ENCODE assay signal across 1 cellular context in genomic region chr14:100726467-100726811, GRCh38.
A peak's percentile ranks its signal among the peaks of the same experiment; 100 is the strongest.
TF ChIP-seq lines count a peak whose summit lies in the region.

No MANE protein-coding gene starts in this region.

TF ChIP-seq in H1, 55 proteins besides CTCF, POLR2A, EP300 and RAD21:
- TF ChIP-seq MAX (IDR thresholded peaks at IDR 0.05), result peak; percentile 95
- peak; percentile 22 for TF ChIP-seq ASH2L (IDR thresholded peaks at IDR 0.05; ENCODE audit: low read length)
- no peak for TF ChIP-seq CHD1 (IDR thresholded peaks at IDR 0.05; ENCODE audit: low read depth, low read length)
- TF ChIP-seq E2F6 (IDR thresholded peaks at IDR 0.05), result peak; percentile 88
- no peak for TF ChIP-seq CREB1 (IDR thresholded peaks at IDR 0.05)
- TF ChIP-seq KDM4A (IDR thresholded peaks at IDR 0.05; ENCODE audit: low read depth, low read length, severe bottlenecking), result peak; percentile 28
